Comparison of ENCODE assay signal across 15 cellular contexts in the genomic region with DNA sequence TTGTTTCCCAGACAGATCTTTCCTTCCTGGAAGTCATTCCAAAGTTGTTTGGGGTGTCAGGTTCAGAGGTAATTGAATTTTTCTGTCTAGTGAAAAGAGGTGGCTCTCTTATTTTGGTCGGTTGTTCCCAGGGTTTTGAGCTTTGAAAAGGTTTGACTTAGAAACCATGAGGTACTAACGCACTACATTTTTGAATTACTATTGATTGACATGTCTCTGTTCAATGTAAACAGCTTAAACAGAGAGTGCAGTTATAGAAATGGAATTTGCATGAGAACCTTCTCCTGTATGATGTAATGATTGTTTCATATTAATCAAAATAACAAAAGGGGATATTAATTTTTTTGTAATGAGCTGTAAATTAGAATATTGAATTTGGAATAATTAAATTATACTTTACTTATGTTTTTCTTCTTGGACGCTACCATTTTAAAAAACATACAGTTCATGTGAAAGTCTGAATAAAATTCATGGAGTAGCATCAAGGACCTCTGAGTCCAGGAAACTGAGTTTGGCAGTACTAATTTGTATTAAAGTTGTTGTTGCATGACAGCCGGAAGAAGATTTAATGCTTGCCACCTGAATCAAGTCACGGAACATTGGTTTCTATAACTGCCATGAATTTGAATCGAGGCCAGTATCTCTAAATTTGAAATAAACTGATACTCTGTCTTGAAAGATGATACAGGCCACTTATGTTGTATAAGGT. TPM values are rescaled to one million over a fixed set of nuclear protein-coding genes. Genes with fewer than 3 reads are reported as not detected.
"Had no signal": no experiment of that assay in that cellular context is flagged by ENCODE, and none has a peak within 500 bp of the region (broad histone marks: within the 10 kb centered on the region; RNA-seq: fewer than 3 reads in every experiment).

No MANE protein-coding gene starts in this region.

- H3K27ac ChIP-seq: foreskin keratinocyte, lower lobe of right lung, psoas muscle, right lobe of liver had no signal

- H3K4me1 ChIP-seq: foreskin keratinocyte, lower lobe of right lung, right lobe of liver had no signal

- H3K36me3 ChIP-seq: lower lobe of right lung, right lobe of liver had no signal

- H3K4me3 ChIP-seq: lower lobe of right lung, psoas muscle, right lobe of liver, smooth muscle cell had no signal

- DNase-seq: activated CD4-positive, alpha-beta memory T cell treated with anti-CD3 and anti-CD28 coated beads, Interleukin-2, amount 10 ng/mL, durations not matched to agents 7 days and 5 days; activated CD4-positive, alpha-beta T cell treated with anti-CD3 and anti-CD28 coated beads for 4 hours; activated naive CD4-positive, alpha-beta T cell treated with anti-CD3 and anti-CD28 coated beads, Interleukin-2, amount 50 U/mL, for 16 hours; activated T-cell treated with anti-CD3 and anti-CD28 coated beads, Interleukin-2, amount 50 U/mL, for 24 hours; dermis blood vessel endothelial cell; effector memory CD8-positive, alpha-beta T cell; foreskin keratinocyte; head of caudate nucleus; left cardiac atrium; lower lobe of right lung; psoas muscle; right lobe of liver; stimulated activated naive CD8-positive, alpha-beta T cell treated with anti-CD3 and anti-CD28 coated beads, Interleukin-15, Interleukin-2, amounts not matched to agents 100 U/mL and 50 U/mL, for 24 hours had no signal

- H3K9me3 ChIP-seq: lower lobe of right lung, psoas muscle, right lobe of liver had no signal

- H3K27me3 ChIP-seq: foreskin keratinocyte, right lobe of liver had no signal

- H3K4me2 ChIP-seq: smooth muscle cell had no signal

RNA-seq across cellular contexts. Expression of a gene that starts 41.7 kb away (rescaled TPM):
- total RNA-seq: activated CD4-positive, alpha-beta memory T cell treated with anti-CD3 and anti-CD28 coated beads, Interleukin-2, amount 10 ng/mL, durations not matched to agents 7 days and 5 days; bronchial epithelial cell; dermis blood vessel endothelial cell; foreskin keratinocyte had no signal
- polyA plus RNA-seq: foreskin keratinocyte had no signal
